In the genomic region with DNA sequence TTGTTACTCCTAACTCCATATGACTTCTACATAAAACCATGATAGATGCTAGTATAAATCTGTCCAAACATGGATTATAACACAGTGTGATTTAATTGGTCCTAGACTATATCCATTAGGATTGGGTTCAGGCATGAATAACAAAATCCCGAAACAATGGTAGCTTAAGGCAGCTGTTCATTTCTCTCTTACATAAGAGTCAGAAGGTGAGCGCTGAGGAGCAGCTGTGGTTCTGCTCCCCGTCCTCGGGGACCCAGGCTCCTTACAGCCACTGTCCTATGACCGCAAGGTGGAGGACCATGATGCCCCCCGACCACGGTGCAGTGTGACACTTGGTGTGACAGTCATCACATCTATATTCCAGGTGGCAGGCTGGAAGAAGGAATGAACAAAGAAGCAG, we compare ENCODE assay signal across 1 cellular context.
TF ChIP-seq lines count a peak whose summit lies in the region.

No MANE protein-coding gene starts in this region.

TF ChIP-seq in H1, 55 proteins besides CTCF, POLR2A, EP300 and RAD21:
- TF ChIP-seq TEAD4 (IDR thresholded peaks at IDR 0.05; ENCODE audit: low read depth, low read length) = no peak
- no peak for TF ChIP-seq EZH2 (IDR thresholded peaks at IDR 0.05; ENCODE audit: low read depth, low read length, severe bottlenecking)
- TF ChIP-seq TCF12 (IDR thresholded peaks at IDR 0.05; ENCODE audit: low read depth, low read length) = no peak
- TF ChIP-seq RBBP5 (IDR thresholded peaks at IDR 0.05; ENCODE audit: borderline replicate concordance, low read depth, low read length) = no peak
- TF ChIP-seq RNF2 (IDR thresholded peaks at IDR 0.05; ENCODE audit: borderline replicate concordance, low read depth, low read length, missing control alignments, poor library complexity, severe bottlenecking) = no peak
- TF ChIP-seq ASH2L (IDR thresholded peaks at IDR 0.05; ENCODE audit: low read length) = no peak
- no peak for TF ChIP-seq POU5F1 (IDR thresholded peaks at IDR 0.05; ENCODE audit: low read depth, low read length)
- no peak for TF ChIP-seq SRF (IDR thresholded peaks at IDR 0.05; ENCODE audit: low read depth, low read length)
